Comparison of ENCODE assay signal across 23 cellular contexts in genomic region chr3:129540776-129541516, GRCh38.
DNase-seq lines count a peak whose midpoint lies in the region; ATAC-seq and TF ChIP-seq lines count a peak whose summit lies in the region.
"Had no signal": no experiment of that assay in that cellular context is flagged by ENCODE, and none has a peak within 500 bp of the region (broad histone marks: within the 10 kb centered on the region; RNA-seq: fewer than 3 reads in every experiment).

No MANE protein-coding gene starts in this region.

- H3K27ac Mint-ChIP-seq in nephron progenitor cell: peak overlapping the region; percentile 68
- H3K27ac Mint-ChIP-seq in stimulated activated effector memory CD8-positive, alpha-beta T cell treated with anti-CD3 and anti-CD28 coated beads, Interleukin-12 subunit alpha, Interleukin-12 subunit beta, amount 100 ng/mL, for 72 hours: no peak overlapping the region
- H3K27ac Mint-ChIP-seq in activated naive CD4-positive, alpha-beta T cell treated with anti-CD3 and anti-CD28 coated beads, Interleukin-2, amount 10 ng/mL, durations not matched to agents 7 days and 5 days: no peak overlapping the region
- H3K27ac Mint-ChIP-seq: CD4-positive, alpha-beta T cell had no signal

- H3K27me3 Mint-ChIP-seq in nephron progenitor cell (ENCODE audit: low read depth, poor library complexity): peaks cover 15% of the 10 kb centered on the region
- H3K27me3 Mint-ChIP-seq in activated naive CD4-positive, alpha-beta T cell treated with anti-CD3 and anti-CD28 coated beads, Interleukin-2, amount 10 ng/mL, durations not matched to agents 7 days and 5 days: peaks cover 28% of the 10 kb centered on the region
- H3K27me3 Mint-ChIP-seq: CD4-positive, alpha-beta T cell; CD8-positive, alpha-beta memory T cell had no signal

- CTCF ChIA-PET in HEK293 (lab: Yijun Ruan, JAX): interaction anchor here (0.6 to 0.7 kb wide), 2 partner anchors 14 to 92 kb away, joined by 3 read pairs; no protein-coding TSS in a partner anchor
- CTCF ChIA-PET in activated naive CD4-positive, alpha-beta T cell treated with anti-CD3 and anti-CD28 coated beads, Interleukin-2, amount 10 ng/mL, durations not matched to agents 7 days and 5 days (lab: Charles Lee): no interaction called here

- H3K36me3 ChIP-seq in HEK293 (ENCODE audit: control insufficient read depth in 2 of 2, insufficient read depth in 1 of 2, low read length in 2 of 2): no peaks in the 10 kb centered on the region
- H3K36me3 ChIP-seq: BE2C; BLaER1 treated with 17β-estradiol and CSF1 and Interleukin-3, amounts not matched to agents 10 nM and 100 nM had no signal

- H3K4me1 Mint-ChIP-seq in nephron progenitor cell: peaks cover 31% of the 10 kb centered on the region
- H3K4me1 Mint-ChIP-seq in stimulated activated effector memory CD8-positive, alpha-beta T cell treated with anti-CD3 and anti-CD28 coated beads, Interleukin-12 subunit alpha, Interleukin-12 subunit beta, amount 100 ng/mL, for 72 hours: peaks cover 16% of the 10 kb centered on the region
- no peaks in the 10 kb centered on the region for H3K4me1 Mint-ChIP-seq in activated naive CD4-positive, alpha-beta T cell treated with anti-CD3 and anti-CD28 coated beads, Interleukin-2, amount 10 ng/mL, durations not matched to agents 7 days and 5 days
- H3K4me1 Mint-ChIP-seq: CD8-positive, alpha-beta memory T cell had no signal

- DNase-seq in amniotic epithelial cell (ENCODE audit: low read depth) (peak; percentile 58), nephron progenitor cell (no peak), NCI-H82 (lab: John Stamatoyannopoulos, UW) (no peak)
- DNase-seq in stimulated activated effector memory CD8-positive, alpha-beta T cell treated with anti-CD3 and anti-CD28 coated beads, Interleukin-12 subunit alpha, Interleukin-12 subunit beta, amount 100 ng/mL, for 72 hours (ENCODE audit: low spot score in 2 of 2): no peak
- no peak for DNase-seq in activated naive CD4-positive, alpha-beta T cell treated with anti-CD3 and anti-CD28 coated beads, Interleukin-2, amount 10 ng/mL, durations not matched to agents 7 days and 5 days
- DNase-seq: 8988T; ACHN; AML-193; BE2C; CD4-positive, alpha-beta T cell; CD8-positive, alpha-beta memory T cell; DMS 273 treated with DMSO at 0.1 percent for 48 hours; DMS79; EL; GDM1; GM23248; H7; HCEC 1CT had no signal

- no peak overlapping the region for H3K4me3 Mint-ChIP-seq in nephron progenitor cell
- no peak overlapping the region for H3K4me3 Mint-ChIP-seq in stimulated activated effector memory CD8-positive, alpha-beta T cell treated with anti-CD3 and anti-CD28 coated beads, Interleukin-12 subunit alpha, Interleukin-12 subunit beta, amount 100 ng/mL, for 72 hours
- H3K4me3 Mint-ChIP-seq in activated naive CD4-positive, alpha-beta T cell treated with anti-CD3 and anti-CD28 coated beads, Interleukin-2, amount 10 ng/mL, durations not matched to agents 7 days and 5 days: no peak overlapping the region
- H3K4me3 Mint-ChIP-seq: CD14-positive monocyte; CD4-positive, alpha-beta T cell; CD8-positive, alpha-beta memory T cell had no signal

- TF ChIP-seq CTCF in HEK293 (tag by site-specific recombination; IDR thresholded peaks at IDR 0.05): no peak
- no peak for TF ChIP-seq CTCF in nephron progenitor cell (IDR thresholded peaks at IDR 0.05)

- no peak overlapping the region for H3K4me3 ChIP-seq in HEK293 (ENCODE audit: low read depth, low read length)
- H3K4me3 ChIP-seq: A549; BLaER1 treated with 17β-estradiol and CSF1 and Interleukin-3, amounts not matched to agents 10 nM and 100 nM; GM12878; GM23248 had no signal

- H3K9me3 ChIP-seq in HEK293 (ENCODE audit: control insufficient read depth, insufficient read depth, low read depth, low read length): no peaks in the 10 kb centered on the region
- H3K9me3 ChIP-seq: A549; BE2C; BLaER1 treated with 17β-estradiol and CSF1 and Interleukin-3, amounts not matched to agents 10 nM and 100 nM had no signal

- no peak for ATAC-seq in stimulated activated effector memory CD8-positive, alpha-beta T cell treated with anti-CD3 and anti-CD28 coated beads, Interleukin-12 subunit alpha, Interleukin-12 subunit beta, amount 100 ng/mL, for 72 hours
- ATAC-seq: A549, GM12878 had no signal

- H3K4me1 ChIP-seq in HEK293 (ENCODE audit: control insufficient read depth, insufficient read depth, low read length): no peaks in the 10 kb centered on the region
- H3K4me1 ChIP-seq: A549, BE2C had no signal

- H3K9me3 Mint-ChIP-seq in nephron progenitor cell: no peaks in the 10 kb centered on the region
- no peaks in the 10 kb centered on the region for H3K9me3 Mint-ChIP-seq in stimulated activated effector memory CD8-positive, alpha-beta T cell treated with anti-CD3 and anti-CD28 coated beads, Interleukin-12 subunit alpha, Interleukin-12 subunit beta, amount 100 ng/mL, for 72 hours
- H3K9me3 Mint-ChIP-seq in activated naive CD4-positive, alpha-beta T cell treated with anti-CD3 and anti-CD28 coated beads, Interleukin-2, amount 10 ng/mL, durations not matched to agents 7 days and 5 days: no peaks in the 10 kb centered on the region
- H3K9me3 Mint-ChIP-seq: CD14-positive monocyte; CD4-positive, alpha-beta T cell; CD8-positive, alpha-beta memory T cell had no signal

- no peak overlapping the region for H3K27ac ChIP-seq in HEK293 (ENCODE audit: extremely low read depth, low read depth, low read length)
- H3K27ac ChIP-seq: A549; BLaER1 treated with 17β-estradiol and CSF1 and Interleukin-3, amounts not matched to agents 10 nM and 100 nM; GM23248 had no signal

- no peaks in the 10 kb centered on the region for H3K36me3 Mint-ChIP-seq in nephron progenitor cell (ENCODE audit: low read depth)
- no peaks in the 10 kb centered on the region for H3K36me3 Mint-ChIP-seq in stimulated activated effector memory CD8-positive, alpha-beta T cell treated with anti-CD3 and anti-CD28 coated beads, Interleukin-12 subunit alpha, Interleukin-12 subunit beta, amount 100 ng/mL, for 72 hours
- no peaks in the 10 kb centered on the region for H3K36me3 Mint-ChIP-seq in activated naive CD4-positive, alpha-beta T cell treated with anti-CD3 and anti-CD28 coated beads, Interleukin-2, amount 10 ng/mL, durations not matched to agents 7 days and 5 days
- H3K36me3 Mint-ChIP-seq: CD14-positive monocyte; CD8-positive, alpha-beta memory T cell had no signal

- POLR2A ChIA-PET in HEK293 (lab: Yijun Ruan, JAX): no interaction called here

TF ChIP-seq in HEK293, 187 proteins besides CTCF, POLR2A, EP300 and RAD21:
- TF ChIP-seq ZNF121 (tag by site-specific recombination; IDR thresholded peaks at IDR 0.05) (peak; percentile 55; the same call in 1 of the 2 replicates), ZNF433 (tag by site-specific recombination; IDR thresholded peaks at IDR 0.05; ENCODE audit: low read depth) (no peak), ZNF658 (tag by site-specific recombination; IDR thresholded peaks at IDR 0.05) (no peak), ZBTB26 (tag by site-specific recombination; optimal IDR thresholded peaks at IDR 0.05) (no peak), ZNF624 (tag by site-specific recombination; IDR thresholded peaks at IDR 0.05) (no peak), ZSCAN5A (tag by site-specific recombination; IDR thresholded peaks at IDR 0.05) (no peak), IKZF3 (tag by site-specific recombination; IDR thresholded peaks at IDR 0.05) (no peak), ZNF146 (tag by site-specific recombination; IDR thresholded peaks at IDR 0.05) (peak; percentile 92), HOXC10 (CRISPR knock-in tag; IDR thresholded peaks at IDR 0.05) (no peak), ZNF248 (tag by site-specific recombination; IDR thresholded peaks at IDR 0.05) (no peak), ZNF747 (tag by site-specific recombination; IDR thresholded peaks at IDR 0.05) (no peak), EGR2 (tag by site-specific recombination; IDR thresholded peaks at IDR 0.05; ENCODE audit: low read depth) (peak; percentile 36; the same call in 1 of the 2 replicates), ZFP37 (tag by site-specific recombination; IDR thresholded peaks at IDR 0.05) (no peak), BCL11A (tag by site-specific recombination; IDR thresholded peaks at IDR 0.05; ENCODE audit: low read depth) (no peak)
